ENCODE assay signal across 1 cellular context in the genomic region with DNA sequence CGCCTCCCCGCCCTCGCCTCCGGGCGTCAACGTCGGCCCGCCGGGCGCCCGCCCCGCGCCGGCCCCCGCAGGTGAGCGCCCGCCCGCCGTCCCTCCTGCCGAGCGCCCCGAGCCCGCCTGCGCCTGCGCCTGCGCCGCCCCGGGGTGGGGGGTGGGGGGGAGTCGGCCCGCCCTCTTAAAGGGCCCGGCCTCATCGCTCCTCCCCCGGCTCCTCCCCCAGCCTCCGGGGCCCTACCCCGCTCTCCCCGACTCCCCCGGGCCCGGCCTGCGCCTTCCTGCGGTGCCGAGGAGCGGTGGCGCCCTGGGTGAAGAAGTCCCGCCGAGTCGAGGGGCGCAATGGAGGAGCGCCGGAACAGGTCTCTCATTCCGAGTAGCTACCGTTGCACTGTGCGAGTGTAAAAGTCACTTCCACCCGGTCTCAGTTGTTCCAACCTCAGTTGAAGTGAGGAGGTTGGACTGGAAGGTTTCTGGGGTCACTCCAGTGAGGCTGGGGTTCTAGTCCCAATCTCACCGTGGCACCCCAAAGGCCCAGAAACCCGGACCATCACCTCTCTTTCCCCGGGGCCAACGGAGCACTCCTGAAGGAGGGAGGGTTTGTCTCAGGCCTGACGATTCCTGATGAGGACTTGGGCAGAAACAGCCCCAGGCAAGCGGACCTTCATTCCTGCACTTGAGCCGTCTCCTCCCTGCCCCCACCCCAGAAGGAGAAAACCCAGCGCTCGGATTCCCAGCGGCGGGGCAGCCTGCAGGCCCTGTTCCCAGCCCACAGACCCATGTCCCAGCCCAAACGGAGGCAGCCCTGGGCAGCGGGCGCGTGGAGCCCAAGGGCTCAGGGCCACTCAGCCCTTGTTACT.
TF ChIP-seq lines count a peak whose summit lies in the region.

No MANE protein-coding gene starts in this region.

TF ChIP-seq in SK-N-SH treated with all-trans-retinoic acid at 6 μM for 48 hours, 23 proteins besides CTCF, POLR2A, EP300 and RAD21 (continued from another document):
- TF ChIP-seq, protein P1, sequence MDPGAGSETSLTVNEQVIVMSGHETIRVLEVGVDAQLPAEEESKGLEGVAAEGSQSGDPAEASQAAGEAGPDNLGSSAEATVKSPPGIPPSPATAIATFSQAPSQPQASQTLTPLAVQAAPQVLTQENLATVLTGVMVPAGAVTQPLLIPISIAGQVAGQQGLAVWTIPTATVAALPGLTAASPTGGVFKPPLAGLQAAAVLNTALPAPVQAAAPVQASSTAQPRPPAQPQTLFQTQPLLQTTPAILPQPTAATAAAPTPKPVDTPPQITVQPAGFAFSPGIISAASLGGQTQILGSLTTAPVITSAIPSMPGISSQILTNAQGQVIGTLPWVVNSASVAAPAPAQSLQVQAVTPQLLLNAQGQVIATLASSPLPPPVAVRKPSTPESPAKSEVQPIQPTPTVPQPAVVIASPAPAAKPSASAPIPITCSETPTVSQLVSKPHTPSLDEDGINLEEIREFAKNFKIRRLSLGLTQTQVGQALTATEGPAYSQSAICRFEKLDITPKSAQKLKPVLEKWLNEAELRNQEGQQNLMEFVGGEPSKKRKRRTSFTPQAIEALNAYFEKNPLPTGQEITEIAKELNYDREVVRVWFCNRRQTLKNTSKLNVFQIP (CRISPR knock-in tag; IDR thresholded peaks at IDR 0.05; ENCODE audit: borderline replicate concordance, low read depth) = no peak
- TF ChIP-seq CSDC2 (CRISPR knock-in tag; IDR thresholded peaks at IDR 0.05) = no peak
